Comparison of ENCODE assay signal across 2 cellular contexts in the genomic region with DNA sequence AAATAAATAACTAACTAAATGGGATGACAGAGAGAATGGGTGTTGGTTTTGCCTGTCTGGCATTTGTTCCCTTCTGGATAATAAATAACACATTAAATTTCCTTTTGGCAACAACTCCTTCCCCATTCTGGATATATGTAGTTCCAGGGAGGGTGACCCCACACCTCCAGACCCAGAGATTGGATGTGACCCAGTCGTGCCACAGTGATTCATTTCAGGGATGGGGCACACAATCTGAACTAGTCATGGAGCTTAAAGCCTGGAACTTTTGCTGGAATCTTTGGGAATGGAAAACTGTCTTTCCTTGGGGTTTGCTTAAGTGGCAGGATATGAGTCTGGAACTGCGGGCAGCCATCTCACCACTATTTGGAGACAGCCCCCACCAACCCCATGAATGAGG.
TF ChIP-seq lines count a peak whose summit lies in the region.

No MANE protein-coding gene starts in this region.

TF ChIP-seq in liver, 16 proteins besides CTCF, POLR2A, EP300 and RAD21:
- TF ChIP-seq, protein P1, sequence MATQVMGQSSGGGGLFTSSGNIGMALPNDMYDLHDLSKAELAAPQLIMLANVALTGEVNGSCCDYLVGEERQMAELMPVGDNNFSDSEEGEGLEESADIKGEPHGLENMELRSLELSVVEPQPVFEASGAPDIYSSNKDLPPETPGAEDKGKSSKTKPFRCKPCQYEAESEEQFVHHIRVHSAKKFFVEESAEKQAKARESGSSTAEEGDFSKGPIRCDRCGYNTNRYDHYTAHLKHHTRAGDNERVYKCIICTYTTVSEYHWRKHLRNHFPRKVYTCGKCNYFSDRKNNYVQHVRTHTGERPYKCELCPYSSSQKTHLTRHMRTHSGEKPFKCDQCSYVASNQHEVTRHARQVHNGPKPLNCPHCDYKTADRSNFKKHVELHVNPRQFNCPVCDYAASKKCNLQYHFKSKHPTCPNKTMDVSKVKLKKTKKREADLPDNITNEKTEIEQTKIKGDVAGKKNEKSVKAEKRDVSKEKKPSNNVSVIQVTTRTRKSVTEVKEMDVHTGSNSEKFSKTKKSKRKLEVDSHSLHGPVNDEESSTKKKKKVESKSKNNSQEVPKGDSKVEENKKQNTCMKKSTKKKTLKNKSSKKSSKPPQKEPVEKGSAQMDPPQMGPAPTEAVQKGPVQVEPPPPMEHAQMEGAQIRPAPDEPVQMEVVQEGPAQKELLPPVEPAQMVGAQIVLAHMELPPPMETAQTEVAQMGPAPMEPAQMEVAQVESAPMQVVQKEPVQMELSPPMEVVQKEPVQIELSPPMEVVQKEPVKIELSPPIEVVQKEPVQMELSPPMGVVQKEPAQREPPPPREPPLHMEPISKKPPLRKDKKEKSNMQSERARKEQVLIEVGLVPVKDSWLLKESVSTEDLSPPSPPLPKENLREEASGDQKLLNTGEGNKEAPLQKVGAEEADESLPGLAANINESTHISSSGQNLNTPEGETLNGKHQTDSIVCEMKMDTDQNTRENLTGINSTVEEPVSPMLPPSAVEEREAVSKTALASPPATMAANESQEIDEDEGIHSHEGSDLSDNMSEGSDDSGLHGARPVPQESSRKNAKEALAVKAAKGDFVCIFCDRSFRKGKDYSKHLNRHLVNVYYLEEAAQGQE (IDR thresholded peaks at IDR 0.05): no peak
- TF ChIP-seq YY1 (IDR thresholded peaks at IDR 0.05) (no peak), MAX (IDR thresholded peaks at IDR 0.05) (no peak), ZBTB33 (IDR thresholded peaks at IDR 0.05) (no peak), GABPA (IDR thresholded peaks at IDR 0.05 in 1 of 2, conservative IDR thresholded peaks at IDR 0.05 in 1 of 2) (no peak), HNF4A (conservative IDR thresholded peaks at IDR 0.05) (no peak), JUND (IDR thresholded peaks at IDR 0.05) (no peak), ATF3 (IDR thresholded peaks at IDR 0.05) (no peak), RXRA (IDR thresholded peaks at IDR 0.05) (no peak), FOXA1 (IDR thresholded peaks at IDR 0.05) (no peak), NR2F2 (IDR thresholded peaks at IDR 0.05) (no peak)

TF ChIP-seq in HepG2, 621 proteins besides CTCF, POLR2A, EP300 and RAD21:
- TF ChIP-seq AGO2 (optimal IDR thresholded peaks at IDR 0.05; ENCODE audit: low read depth, low read length): no peak
- TF ChIP-seq ZFAT (CRISPR knock-in tag; conservative IDR thresholded peaks at IDR 0.05): no peak
- TF ChIP-seq, protein P2, sequence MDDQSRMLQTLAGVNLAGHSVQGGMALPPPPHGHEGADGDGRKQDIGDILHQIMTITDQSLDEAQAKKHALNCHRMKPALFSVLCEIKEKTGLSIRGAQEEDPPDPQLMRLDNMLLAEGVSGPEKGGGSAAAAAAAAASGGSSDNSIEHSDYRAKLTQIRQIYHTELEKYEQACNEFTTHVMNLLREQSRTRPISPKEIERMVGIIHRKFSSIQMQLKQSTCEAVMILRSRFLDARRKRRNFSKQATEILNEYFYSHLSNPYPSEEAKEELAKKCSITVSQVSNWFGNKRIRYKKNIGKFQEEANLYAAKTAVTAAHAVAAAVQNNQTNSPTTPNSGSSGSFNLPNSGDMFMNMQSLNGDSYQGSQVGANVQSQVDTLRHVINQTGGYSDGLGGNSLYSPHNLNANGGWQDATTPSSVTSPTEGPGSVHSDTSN (CRISPR knock-in tag; IDR thresholded peaks at IDR 0.05; ENCODE audit: borderline replicate concordance): no peak
- TF ChIP-seq HIC2 (CRISPR knock-in tag; IDR thresholded peaks at IDR 0.05; ENCODE audit: low read depth): no peak
- TF ChIP-seq IRF2 (CRISPR knock-in tag; IDR thresholded peaks at IDR 0.05): no peak
- no peak for TF ChIP-seq TRIM24 (CRISPR knock-in tag; IDR thresholded peaks at IDR 0.05)
- no peak for TF ChIP-seq KDM5B (CRISPR knock-in tag; IDR thresholded peaks at IDR 0.05; ENCODE audit: borderline replicate concordance)
- no peak for TF ChIP-seq THAP11 (CRISPR knock-in tag; IDR thresholded peaks at IDR 0.05)
- TF ChIP-seq MTF2 (CRISPR knock-in tag; IDR thresholded peaks at IDR 0.05; ENCODE audit: borderline replicate concordance): no peak
- no peak for TF ChIP-seq ATF7 (IDR thresholded peaks at IDR 0.05)
- no peak for TF ChIP-seq ATF7 (CRISPR knock-in tag; IDR thresholded peaks at IDR 0.05)
